In the genomic region with DNA sequence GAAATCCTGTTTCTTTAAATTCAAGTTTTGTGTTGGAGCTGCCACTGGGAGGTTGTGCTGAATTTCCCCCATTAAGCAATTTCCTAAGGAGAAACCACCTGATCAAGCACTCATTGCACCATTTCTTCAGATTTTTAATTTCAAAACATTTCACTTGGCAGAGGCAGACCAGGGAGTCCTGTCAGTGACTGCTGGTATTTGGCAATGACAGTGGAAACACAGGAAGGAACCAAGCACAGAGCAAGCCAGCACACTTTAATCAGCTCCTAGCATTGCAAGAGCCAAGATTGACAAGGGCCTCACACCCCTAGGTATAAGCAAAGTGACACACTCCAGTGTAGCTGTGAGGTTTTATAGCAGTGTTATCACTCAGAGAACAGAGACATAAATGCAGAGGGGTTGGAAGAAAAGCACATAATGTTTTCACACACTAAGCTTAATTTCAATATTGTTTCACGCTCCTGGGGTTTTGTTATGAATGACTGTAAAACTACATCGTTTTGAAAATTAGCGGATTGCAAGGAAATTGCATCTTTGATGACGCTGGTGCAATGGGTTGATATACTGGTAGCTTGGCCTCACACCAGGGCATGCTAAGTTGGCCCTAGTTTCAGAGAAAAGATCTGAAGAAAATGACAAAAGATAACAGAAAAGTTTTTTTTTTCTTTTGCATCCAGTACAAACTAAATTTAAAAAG, we compare ENCODE assay signal across 1 cellular context.
TF ChIP-seq lines count a peak whose summit lies in the region.

No MANE protein-coding gene starts in this region.

TF ChIP-seq in GM23338, 12 proteins besides CTCF, POLR2A, EP300 and RAD21 (continued from another document):
- TF ChIP-seq, protein P1, sequence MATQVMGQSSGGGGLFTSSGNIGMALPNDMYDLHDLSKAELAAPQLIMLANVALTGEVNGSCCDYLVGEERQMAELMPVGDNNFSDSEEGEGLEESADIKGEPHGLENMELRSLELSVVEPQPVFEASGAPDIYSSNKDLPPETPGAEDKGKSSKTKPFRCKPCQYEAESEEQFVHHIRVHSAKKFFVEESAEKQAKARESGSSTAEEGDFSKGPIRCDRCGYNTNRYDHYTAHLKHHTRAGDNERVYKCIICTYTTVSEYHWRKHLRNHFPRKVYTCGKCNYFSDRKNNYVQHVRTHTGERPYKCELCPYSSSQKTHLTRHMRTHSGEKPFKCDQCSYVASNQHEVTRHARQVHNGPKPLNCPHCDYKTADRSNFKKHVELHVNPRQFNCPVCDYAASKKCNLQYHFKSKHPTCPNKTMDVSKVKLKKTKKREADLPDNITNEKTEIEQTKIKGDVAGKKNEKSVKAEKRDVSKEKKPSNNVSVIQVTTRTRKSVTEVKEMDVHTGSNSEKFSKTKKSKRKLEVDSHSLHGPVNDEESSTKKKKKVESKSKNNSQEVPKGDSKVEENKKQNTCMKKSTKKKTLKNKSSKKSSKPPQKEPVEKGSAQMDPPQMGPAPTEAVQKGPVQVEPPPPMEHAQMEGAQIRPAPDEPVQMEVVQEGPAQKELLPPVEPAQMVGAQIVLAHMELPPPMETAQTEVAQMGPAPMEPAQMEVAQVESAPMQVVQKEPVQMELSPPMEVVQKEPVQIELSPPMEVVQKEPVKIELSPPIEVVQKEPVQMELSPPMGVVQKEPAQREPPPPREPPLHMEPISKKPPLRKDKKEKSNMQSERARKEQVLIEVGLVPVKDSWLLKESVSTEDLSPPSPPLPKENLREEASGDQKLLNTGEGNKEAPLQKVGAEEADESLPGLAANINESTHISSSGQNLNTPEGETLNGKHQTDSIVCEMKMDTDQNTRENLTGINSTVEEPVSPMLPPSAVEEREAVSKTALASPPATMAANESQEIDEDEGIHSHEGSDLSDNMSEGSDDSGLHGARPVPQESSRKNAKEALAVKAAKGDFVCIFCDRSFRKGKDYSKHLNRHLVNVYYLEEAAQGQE (IDR thresholded peaks at IDR 0.05; ENCODE audit: unreplicated experiment): no peak
